ENCODE assay signal across 24 cellular contexts in genomic region chr1:9639190-9639589, GRCh38. TPM values are rescaled to one million over a fixed set of nuclear protein-coding genes. Genes with fewer than 3 reads are reported as not detected.
A peak's percentile ranks its signal among the peaks of the same experiment; 100 is the strongest.
DNase-seq lines count a peak whose midpoint lies in the region; ATAC-seq, FAIRE-seq and TF ChIP-seq lines count a peak whose summit lies in the region.
"Had no signal": no experiment of that assay in that cellular context is flagged by ENCODE, and none has a peak within 500 bp of the region (broad histone marks: within the 10 kb centered on the region; RNA-seq: fewer than 3 reads in every experiment).

No MANE protein-coding gene starts in this region.

- no peak overlapping the region for H3K4me2 ChIP-seq in H9 (ENCODE audit: insufficient read depth, insufficient read length, low read length)
- H3K4me2 ChIP-seq: SK-N-SH had no signal

- no peak for DNase-seq in activated T-cell treated with anti-CD3 and anti-CD28 coated beads, Interleukin-2, amount 50 U/mL, for 72 hours
- DNase-seq in activated T-cell treated with anti-CD3 and anti-CD28 coated beads for 4 hours (no peak), GM12891 (ENCODE audit: insufficient read length, low spot score) (no peak), H9 (no peak), prostate gland (ENCODE audit: low spot score) (no peak), D721Med (ENCODE audit: insufficient read length, low spot score) (no peak)
- DNase-seq in activated naive CD8-positive, alpha-beta T cell treated with anti-CD3 and anti-CD28 coated beads for 36 hours, result no peak
- DNase-seq: ACHN; activated CD8-positive, alpha-beta memory T cell treated with anti-CD3 and anti-CD28 coated beads for 24 hours; adrenal gland; C1 segment of cervical spinal cord; kidney glomerular epithelial cell; NCI-H1105 treated with DMSO at 0.1 percent for 48 hours; NCI-H2029; NCI-H345; nucleus accumbens; SK-N-SH; stimulated activated CD4-positive, alpha-beta T cell treated with anti-CD3 and anti-CD28 coated beads, Interleukin-2, amount 100 ng/mL, for 24 hours; uterus had no signal

- H3K18ac ChIP-seq in H9 (ENCODE audit: insufficient read length, low read depth, low read length), result no peak overlapping the region

- no peak overlapping the region for H4K5ac ChIP-seq in H9 (ENCODE audit: insufficient read length, low read depth, low read length)

- no peak overlapping the region for H4K91ac ChIP-seq in H9 (ENCODE audit: insufficient read length, low read depth, low read length)

- no peak overlapping the region for H2BK15ac ChIP-seq in H9 (ENCODE audit: low read depth, low read length)

- H3K4me1 ChIP-seq in H9 (ENCODE audit: insufficient read depth, low read length) (no peaks in the 10 kb centered on the region), prostate gland (replicated peaks) (no peaks in the 10 kb centered on the region)
- H3K4me1 ChIP-seq: adrenal gland, uterus had no signal

- H3K27ac ChIP-seq in H9 (ENCODE audit: insufficient read length, low read depth, low read length), result no peak overlapping the region
- H3K27ac ChIP-seq in prostate gland, result no peak overlapping the region
- H3K27ac ChIP-seq: adrenal gland, epithelial cell of prostate, skin epidermis, uterus had no signal

- peak overlapping the region; percentile 65 for H3K27ac Mint-ChIP-seq in activated T-cell treated with anti-CD3 and anti-CD28 coated beads, Interleukin-2, amount 50 U/mL, for 72 hours
- peak overlapping the region; percentile 68 for H3K27ac Mint-ChIP-seq in activated naive CD8-positive, alpha-beta T cell treated with anti-CD3 and anti-CD28 coated beads for 36 hours
- H3K27ac Mint-ChIP-seq in stimulated activated memory B cell treated with anti-CD40 and anti-IgM and Interleukin-4, amounts not matched to agents 10 μg/mL and 1 μg/mL and 100 μg/mL, for 72 hours, result peak overlapping the region; percentile 33
- no peak overlapping the region for H3K27ac Mint-ChIP-seq in H9
- H3K27ac Mint-ChIP-seq: brain had no signal

- intact Hi-C loops in prostate gland (cut with DNase I), result no loop called here

- H3K9me3 ChIP-seq in H9 (ENCODE audit: control insufficient read depth, low read depth, low read length), result no peaks in the 10 kb centered on the region
- H3K9me3 ChIP-seq in prostate gland, result no peaks in the 10 kb centered on the region
- H3K9me3 ChIP-seq: adrenal gland, SK-N-SH, uterus had no signal

- H2AK5ac ChIP-seq in H9 (ENCODE audit: insufficient read length, low read length), result no peak overlapping the region

- no peaks in the 10 kb centered on the region for H3K23me2 ChIP-seq in H9 (ENCODE audit: insufficient read length, low read depth, low read length, poor library complexity, severe bottlenecking)

- no peaks in the 10 kb centered on the region for H3K27me3 Mint-ChIP-seq in activated T-cell treated with anti-CD3 and anti-CD28 coated beads, Interleukin-2, amount 50 U/mL, for 72 hours (ENCODE audit: low read depth)
- no peaks in the 10 kb centered on the region for H3K27me3 Mint-ChIP-seq in activated naive CD8-positive, alpha-beta T cell treated with anti-CD3 and anti-CD28 coated beads for 36 hours
- no peaks in the 10 kb centered on the region for H3K27me3 Mint-ChIP-seq in stimulated activated memory B cell treated with anti-CD40 and anti-IgM and Interleukin-4, amounts not matched to agents 10 μg/mL and 1 μg/mL and 100 μg/mL, for 72 hours
- peaks cover 16% of the 10 kb centered on the region for H3K27me3 Mint-ChIP-seq in H9 (ENCODE audit: low read depth)

- peaks cover 87% of the 10 kb centered on the region for H3K4me1 Mint-ChIP-seq in activated T-cell treated with anti-CD3 and anti-CD28 coated beads, Interleukin-2, amount 50 U/mL, for 72 hours (ENCODE audit: low read depth)
- H3K4me1 Mint-ChIP-seq in activated naive CD8-positive, alpha-beta T cell treated with anti-CD3 and anti-CD28 coated beads for 36 hours, result peaks cover 69% of the 10 kb centered on the region
- peaks cover 73% of the 10 kb centered on the region for H3K4me1 Mint-ChIP-seq in stimulated activated memory B cell treated with anti-CD40 and anti-IgM and Interleukin-4, amounts not matched to agents 10 μg/mL and 1 μg/mL and 100 μg/mL, for 72 hours
- no peaks in the 10 kb centered on the region for H3K4me1 Mint-ChIP-seq in H9
- H3K4me1 Mint-ChIP-seq: brain had no signal

- H3K4me3 ChIP-seq in prostate gland, result no peak overlapping the region
- H3K4me3 ChIP-seq: adrenal gland, skin epidermis, uterus had no signal

- TF ChIP-seq POLR2A in GM12891 (IDR thresholded peaks at IDR 0.05; ENCODE audit: low read depth, low read length), result no peak
- TF ChIP-seq POLR2A in prostate gland (IDR thresholded peaks at IDR 0.05), result no peak

- H2BK120ac ChIP-seq in H9 (ENCODE audit: low read depth, low read length, poor library complexity, severe bottlenecking), result no peak overlapping the region

- H3K27me3 ChIP-seq in H9 (ENCODE audit: insufficient read depth, low read length), result no peaks in the 10 kb centered on the region
- no peaks in the 10 kb centered on the region for H3K27me3 ChIP-seq in prostate gland (replicated peaks; ENCODE audit: insufficient read depth)
- H3K27me3 ChIP-seq: adrenal gland, uterus had no signal

- H2BK5ac ChIP-seq in H9 (ENCODE audit: insufficient read length, low read length), result no peak overlapping the region

- H3K79me1 ChIP-seq in H9 (ENCODE audit: insufficient read depth, low read depth, low read length, poor library complexity, severe bottlenecking), result no peaks in the 10 kb centered on the region

- no peak overlapping the region for H2BK12ac ChIP-seq in H9 (ENCODE audit: insufficient read length, low read depth, low read length)

- no peak overlapping the region for H3K23ac ChIP-seq in H9 (ENCODE audit: insufficient read length, low read depth, low read length)

- TF ChIP-seq CTCF in H9 (conservative IDR thresholded peaks at IDR 0.05) (no peak), prostate gland (IDR thresholded peaks at IDR 0.05) (no peak), D721Med (IDR thresholded peaks at IDR 0.05; ENCODE audit: insufficient read depth, missing control alignments) (no peak)

- no peak overlapping the region for H3T11ph ChIP-seq in H9 (ENCODE audit: low read length)

- peak; percentile 76 for FAIRE-seq in GM12891 (lab: Jason Lieb, UNC)
- no peak for FAIRE-seq in D721Med (lab: Jason Lieb, UNC)

- no peaks in the 10 kb centered on the region for H3K79me2 ChIP-seq in H9 (ENCODE audit: insufficient read depth, low read length)

- H2BK20ac ChIP-seq in H9 (ENCODE audit: low read depth, low read length, poor library complexity, severe bottlenecking), result no peak overlapping the region

- H3K14ac ChIP-seq in H9 (ENCODE audit: insufficient read depth, low read length), result no peak overlapping the region

- no peaks in the 10 kb centered on the region for H4K20me1 ChIP-seq in H9 (ENCODE audit: control insufficient read depth, insufficient read depth, insufficient read length)

- no peak for ATAC-seq in activated T-cell treated with anti-CD3 and anti-CD28 coated beads, Interleukin-2, amount 50 U/mL, for 72 hours (replicated peaks in 1 of 2)
- ATAC-seq in stimulated activated memory B cell treated with anti-CD40 and anti-IgM and Interleukin-4, amounts not matched to agents 10 μg/mL and 1 μg/mL and 100 μg/mL, for 72 hours, result no peak
- ATAC-seq: HCT116 had no signal

- H4K8ac ChIP-seq in H9 (replicated peaks; ENCODE audit: insufficient read length, low read depth, low read length), result no peak overlapping the region

- H3K36me3 ChIP-seq in prostate gland, result no peaks in the 10 kb centered on the region
- H3K36me3 ChIP-seq: adrenal gland, uterus had no signal

- no peak overlapping the region for H2AFZ ChIP-seq in H9 (ENCODE audit: low read length)

- no CpG with 5 or more reads among the region's 5 CpGs for WGBS in H9 (ENCODE audit: extremely low coverage, insufficient read length, low lambda C conversion rate)
- 86% methylated on average over 5 of the region's 5 CpGs for WGBS in prostate gland

- H3K36me3 Mint-ChIP-seq in activated T-cell treated with anti-CD3 and anti-CD28 coated beads, Interleukin-2, amount 50 U/mL, for 72 hours (ENCODE audit: insufficient read depth in 2 of 2), result peaks cover 16 to 61% of the 10 kb centered on the region in 2 donors
- peaks cover 81% of the 10 kb centered on the region for H3K36me3 Mint-ChIP-seq in activated naive CD8-positive, alpha-beta T cell treated with anti-CD3 and anti-CD28 coated beads for 36 hours
- H3K36me3 Mint-ChIP-seq in stimulated activated memory B cell treated with anti-CD40 and anti-IgM and Interleukin-4, amounts not matched to agents 10 μg/mL and 1 μg/mL and 100 μg/mL, for 72 hours, result peaks cover 65% of the 10 kb centered on the region
- H3K36me3 Mint-ChIP-seq in H9 (ENCODE audit: insufficient read depth in 1 of 3, low read depth in 3 of 3), result no peaks in the 10 kb centered on the region; a peak in 1 of 7 replicates
- H3K36me3 Mint-ChIP-seq: brain had no signal

- no peak overlapping the region for H3K4ac ChIP-seq in H9 (ENCODE audit: low read depth, low read length)

- no peak overlapping the region for H3K56ac ChIP-seq in H9 (ENCODE audit: insufficient read length, low read depth, low read length)

- H3K9me3 Mint-ChIP-seq in activated T-cell treated with anti-CD3 and anti-CD28 coated beads, Interleukin-2, amount 50 U/mL, for 72 hours, result peaks cover 1 to 2% of the 10 kb centered on the region in 2 donors
- H3K9me3 Mint-ChIP-seq in activated naive CD8-positive, alpha-beta T cell treated with anti-CD3 and anti-CD28 coated beads for 36 hours, result peaks cover 12% of the 10 kb centered on the region
- H3K9me3 Mint-ChIP-seq in stimulated activated memory B cell treated with anti-CD40 and anti-IgM and Interleukin-4, amounts not matched to agents 10 μg/mL and 1 μg/mL and 100 μg/mL, for 72 hours, result no peaks in the 10 kb centered on the region
- peaks cover 8 to 13% of the 10 kb centered on the region in 2 experiments for H3K9me3 Mint-ChIP-seq in H9

- H3K9ac ChIP-seq in H9 (ENCODE audit: extremely low read depth, insufficient read length, low read length), result no peak overlapping the region
- H3K9ac ChIP-seq: SK-N-SH had no signal

- peak overlapping the region; percentile 60 to 66 for H3K4me3 Mint-ChIP-seq in activated T-cell treated with anti-CD3 and anti-CD28 coated beads, Interleukin-2, amount 50 U/mL, for 72 hours
- peak overlapping the region; percentile 40 for H3K4me3 Mint-ChIP-seq in activated naive CD8-positive, alpha-beta T cell treated with anti-CD3 and anti-CD28 coated beads for 36 hours
- H3K4me3 Mint-ChIP-seq in stimulated activated memory B cell treated with anti-CD40 and anti-IgM and Interleukin-4, amounts not matched to agents 10 μg/mL and 1 μg/mL and 100 μg/mL, for 72 hours, result no peak overlapping the region
- H3K4me3 Mint-ChIP-seq in H9, result no peak overlapping the region
- H3K4me3 Mint-ChIP-seq: brain had no signal

RNA-seq across cellular contexts. Expression of gene PIK3CD, which starts 12.3 kb away (rescaled TPM):
- total RNA-seq in activated T-cell treated with anti-CD3 and anti-CD28 coated beads, Interleukin-2, amount 50 U/mL, for 72 hours, result 100 to 1,000 TPM; 149 to 162 TPM
- polyA plus RNA-seq in GM12891 (2012; ENCODE audit: low read depth, missing spikeins), result 55.7 TPM
- 100 to 1,000 TPM; 131 to 134 TPM for total RNA-seq in activated naive CD8-positive, alpha-beta T cell treated with anti-CD3 and anti-CD28 coated beads for 36 hours
- total RNA-seq in H9 (2021) (10.0 and 10.6 TPM in 2 replicates), prostate gland (10 to 100 TPM in 1 of 2 donors, 1 to 10 TPM in 1; 5.3 to 12.9 TPM)

RNA-seq across cellular contexts. Expression of gene TMEM201, which starts 50.5 kb away (rescaled TPM):
- total RNA-seq in activated T-cell treated with anti-CD3 and anti-CD28 coated beads, Interleukin-2, amount 50 U/mL, for 72 hours, result 10 to 100 TPM in 1 of 2 donors, 1 to 10 TPM in 1; 9.3 to 14.0 TPM
- 7.1 TPM for polyA plus RNA-seq in GM12891 (2012; ENCODE audit: low read depth, missing spikeins)
- 10 to 100 TPM; 31.6 to 32.2 TPM for total RNA-seq in activated naive CD8-positive, alpha-beta T cell treated with anti-CD3 and anti-CD28 coated beads for 36 hours
- total RNA-seq in H9 (2021) (31.0 and 31.3 TPM in 2 replicates), prostate gland (10 to 100 TPM in 1 of 2 donors, 1 to 10 TPM in 1; 9.6 to 27.9 TPM)

Comparison
In these comparisons a context has a peak if more than half of its experiments do, and no peak if none do; other contexts are left out.
1. H3K27ac Mint-ChIP-seq: peak in activated T-cell treated with anti-CD3 and anti-CD28 coated beads, Interleukin-2, amount 50 U/mL, for 72 hours (single experiment), activated naive CD8-positive, alpha-beta T cell treated with anti-CD3 and anti-CD28 coated beads for 36 hours (single experiment) and stimulated activated memory B cell treated with anti-CD40 and anti-IgM and Interleukin-4, amounts not matched to agents 10 μg/mL and 1 μg/mL and 100 μg/mL, for 72 hours (single experiment); none in H9 (0 of 3).
2. H3K4me3 Mint-ChIP-seq: peak in activated T-cell treated with anti-CD3 and anti-CD28 coated beads, Interleukin-2, amount 50 U/mL, for 72 hours (2 of 2) and activated naive CD8-positive, alpha-beta T cell treated with anti-CD3 and anti-CD28 coated beads for 36 hours (single experiment); none in stimulated activated memory B cell treated with anti-CD40 and anti-IgM and Interleukin-4, amounts not matched to agents 10 μg/mL and 1 μg/mL and 100 μg/mL, for 72 hours (single experiment) and H9 (0 of 2).
3. RNA of gene PIK3CD, which starts 12.3 kb away (total RNA-seq): 149 to 162 TPM in activated T-cell treated with anti-CD3 and anti-CD28 coated beads, Interleukin-2, amount 50 U/mL, for 72 hours and 131 to 134 TPM in activated naive CD8-positive, alpha-beta T cell treated with anti-CD3 and anti-CD28 coated beads for 36 hours; 5.3 to 12.9 TPM in prostate gland and 10.0 to 10.6 TPM in H9; every median in the first group is over 4 times any median in the second.